16 cellular contexts compared by ENCODE assay signal in genomic region chr4:94523033-94523590, GRCh38.
A peak's percentile ranks its signal among the peaks of the same experiment; 100 is the strongest.
DNase-seq lines count a peak whose midpoint lies in the region; ATAC-seq, FAIRE-seq and TF ChIP-seq lines count a peak whose summit lies in the region.
"Had no signal": no experiment of that assay in that cellular context is flagged by ENCODE, and none has a peak within 500 bp of the region (broad histone marks: within the 10 kb centered on the region; RNA-seq: fewer than 3 reads in every experiment).

No MANE protein-coding gene starts in this region.

- H3K4me2 ChIP-seq in HepG2 (ENCODE audit: low read depth, low read length): no peak overlapping the region

- H2AFZ ChIP-seq in HepG2 (ENCODE audit: low read length): no peak overlapping the region
- H2AFZ ChIP-seq: parathyroid adenoma had no signal

- intact Hi-C loops in HepG2 (cut with micrococcal nuclease; ENCODE audit: unreplicated experiment): no loop called here
- intact Hi-C loops in right lobe of liver (cut with DNase I): no loop called here

- H3K27ac ChIP-seq in HepG2 (ENCODE audit: extremely low read length, insufficient read depth, low read length): no peak overlapping the region
- H3K27ac ChIP-seq in right lobe of liver: no peak overlapping the region
- peak overlapping the region; percentile 39 for H3K27ac ChIP-seq in muscle layer of colon (ENCODE audit: low read depth, low read length)
- H3K27ac ChIP-seq: parathyroid adenoma had no signal

- H3K9me3 ChIP-seq in HepG2 (ENCODE audit: low read length): no peaks in the 10 kb centered on the region
- H3K9me3 ChIP-seq in right lobe of liver: no peaks in the 10 kb centered on the region
- no peaks in the 10 kb centered on the region for H3K9me3 ChIP-seq in muscle layer of colon (ENCODE audit: low read length)

- no peak for ATAC-seq in HepG2
- ATAC-seq in right lobe of liver: no peak
- ATAC-seq: WTC11 had no signal

- TF ChIP-seq EP300 in HepG2 (IDR thresholded peaks at IDR 0.05; ENCODE audit: low read depth in 2 of 2, low read length in 2 of 2) (no peak), HepG2 (CRISPR knock-in tag; IDR thresholded peaks at IDR 0.05; ENCODE audit: borderline replicate concordance) (no peak)

- H4K20me1 ChIP-seq in HepG2 (ENCODE audit: insufficient read depth, low read length): no peaks in the 10 kb centered on the region

- H3K4me3 ChIP-seq in HepG2 (replicated peaks in 1 of 3; ENCODE audit: insufficient read depth in 1 of 3, low read depth in 2 of 3, low read length in 3 of 3): no peak overlapping the region
- H3K4me3 ChIP-seq in right lobe of liver: no peak overlapping the region
- H3K4me3 ChIP-seq in muscle layer of colon (ENCODE audit: low read depth in 1 of 2, low read length in 2 of 2): no peak overlapping the region

- TF ChIP-seq POLR2A in HepG2 (IDR thresholded peaks at IDR 0.05; ENCODE audit: insufficient read depth in 1 of 2, low read depth in 2 of 2, low read length in 2 of 2): no peak
- TF ChIP-seq POLR2A in right lobe of liver (IDR thresholded peaks at IDR 0.05): no peak
- no peak for TF ChIP-seq POLR2A in erythroblast (IDR thresholded peaks at IDR 0.05; ENCODE audit: low read length)

- H3K9ac ChIP-seq in HepG2 (ENCODE audit: insufficient read depth, low read depth, low read length): no peak overlapping the region
- H3K9ac ChIP-seq in muscle layer of colon (ENCODE audit: low read length): no peak overlapping the region
- H3K9ac ChIP-seq: parathyroid adenoma had no signal

- CTCF ChIA-PET in HepG2 (lab: Yijun Ruan, JAX; ENCODE audit: low intra/inter-chr PET ratio, low total read pairs): no interaction called here
- CTCF ChIA-PET in GM10248 (lab: Yijun Ruan, JAX): interaction anchor here (1.1 to 2.0 kb wide), 3 partner anchors 13 to 18 kb away, joined by 3 to 6 read pairs (median 3); no protein-coding TSS in a partner anchor

- H3K27me3 ChIP-seq in HepG2 (ENCODE audit: control insufficient read depth in 1 of 2, insufficient read depth in 2 of 2, low read length in 2 of 2) (no peaks in the 10 kb centered on the region), right lobe of liver (no peaks in the 10 kb centered on the region), muscle layer of colon (ENCODE audit: control insufficient read depth in 1 of 2, insufficient read depth in 2 of 2, low read length in 2 of 2) (no peaks in the 10 kb centered on the region)

- no peak for TF ChIP-seq CTCF in HepG2 (CRISPR knock-in tag; IDR thresholded peaks at IDR 0.05)
- no peak for TF ChIP-seq CTCF in right lobe of liver (IDR thresholded peaks at IDR 0.05)
- no peak for TF ChIP-seq CTCF in GM10248 (IDR thresholded peaks at IDR 0.05; ENCODE audit: control extremely low read depth, extremely low read depth, low read depth, missing control alignments)

- H3K36me3 ChIP-seq in HepG2 (replicated peaks in 1 of 2; ENCODE audit: control insufficient read depth in 1 of 2, insufficient read depth in 2 of 2, low read length in 2 of 2): peaks cover 6 to 14% of the 10 kb centered on the region in 2 experiments
- no peaks in the 10 kb centered on the region for H3K36me3 ChIP-seq in right lobe of liver
- no peaks in the 10 kb centered on the region for H3K36me3 ChIP-seq in muscle layer of colon (ENCODE audit: insufficient read depth, low read length)

- H3K4me1 ChIP-seq in HepG2 (ENCODE audit: insufficient read depth, low read length): peaks cover 16% of the 10 kb centered on the region; the same call in 1 of the 2 replicates
- peaks cover 0 to 47% (median 14%) of the 10 kb centered on the region in 4 donors for H3K4me1 ChIP-seq in right lobe of liver
- peaks cover 85% of the 10 kb centered on the region for H3K4me1 ChIP-seq in muscle layer of colon (ENCODE audit: insufficient read depth, low read length)
- H3K4me1 ChIP-seq: parathyroid adenoma had no signal

- in situ Hi-C loops in HepG2 (cut with HindIII; ENCODE audit: extremely low pct_ligation_motif_present, low pct_unique_long_range_greater_than_20kb): no loop called here

- H3K79me2 ChIP-seq in HepG2 (ENCODE audit: insufficient read depth, low read length): peaks cover 18% of the 10 kb centered on the region
- H3K79me2 ChIP-seq: parathyroid adenoma had no signal

- DNase-seq in HepG2 (ENCODE audit: low spot score) (no peak), right lobe of liver (no peak), activated gamma-delta T cell (lab: John Stamatoyannopoulos, UW) (no peak), GM10248 (ENCODE audit: extremely low spot score) (no peak), DMS53 treated with DMSO at 0.1 percent for 48 hours (lab: John Stamatoyannopoulos, UW; ENCODE audit: unreplicated experiment) (no peak), erythroblast (lab: John Stamatoyannopoulos, UW) (no peak)
- DNase-seq: activated naive CD4-positive, alpha-beta T cell; NCI-H1092; RPMI8226; stimulated activated naive CD4-positive, alpha-beta T cell had no signal

- no TSS peak for BruUV-seq in HepG2 (replicated peaks; lab: Mats Ljungman, UMichigan)

- POLR2A ChIA-PET in HepG2 (lab: Yijun Ruan, JAX) (no interaction called here), GM10248 (lab: Yijun Ruan, JAX) (no interaction called here)

- FAIRE-seq in HepG2 (lab: Jason Lieb, UNC) (no peak), endometrium (lab: Jason Lieb, UNC) (peak; percentile 12)
- FAIRE-seq: G401.6, urothelium cell line had no signal

- TF ChIP-seq RAD21 in HepG2 (CRISPR knock-in tag; IDR thresholded peaks at IDR 0.05): no peak

TF ChIP-seq in HepG2, 621 proteins besides CTCF, POLR2A, EP300 and RAD21:
- TF ChIP-seq CEBPB (IDR thresholded peaks at IDR 0.05; ENCODE audit: borderline replicate concordance, low read depth, low read length): 0 out of 2 replicates have a peak, but pooled peaks have one; percentile 26
- TF ChIP-seq MAX (IDR thresholded peaks at IDR 0.05): no peak
